In genomic region chr10:24495666-24496065, GRCh38 we compare ENCODE assay signal across 1 cellular context.
TF ChIP-seq lines count a peak whose summit lies in the region.

No MANE protein-coding gene starts in this region.

TF ChIP-seq in GM23338, 12 proteins besides CTCF, POLR2A, EP300 and RAD21 (continued from another document):
- TF ChIP-seq EZH2phosphoT487 (IDR thresholded peaks at IDR 0.05; ENCODE audit: unreplicated experiment) (no peak), JUNB (IDR thresholded peaks at IDR 0.05; ENCODE audit: unreplicated experiment) (no peak), ZNF114 (CRISPR knock-in tag; IDR thresholded peaks at IDR 0.05) (no peak), ZNF331 (CRISPR knock-in tag; IDR thresholded peaks at IDR 0.05; ENCODE audit: low read depth) (no peak), REST (IDR thresholded peaks at IDR 0.05; ENCODE audit: unreplicated experiment) (no peak)
